ENCODE assay signal across 8 cellular contexts in genomic region chr4:15396157-15396800, GRCh38. TPM values are rescaled to one million over a fixed set of nuclear protein-coding genes. Genes with fewer than 3 reads are reported as not detected.
DNase-seq lines count a peak whose midpoint lies in the region; ATAC-seq and TF ChIP-seq lines count a peak whose summit lies in the region.

No MANE protein-coding gene starts in this region.

- H3K9me2 ChIP-seq in OCI-LY1 (ENCODE audit: low read depth, low read length), result no peaks in the 10 kb centered on the region

- H3K4me1 Mint-ChIP-seq in activated T-cell treated with anti-CD3 and anti-CD28 coated beads, Interleukin-2, amount 50 U/mL, for 4 hours (ENCODE audit: low read depth), result peaks cover 27% of the 10 kb centered on the region

- no peaks in the 10 kb centered on the region for H3K9me3 Mint-ChIP-seq in activated T-cell treated with anti-CD3 and anti-CD28 coated beads, Interleukin-2, amount 50 U/mL, for 4 hours

- TF ChIP-seq CTCF in OCI-LY1 (IDR thresholded peaks at IDR 0.05; ENCODE audit: low read length) (peak; percentile 61), foreskin keratinocyte (conservative IDR thresholded peaks at IDR 0.05) (peak; percentile 74)

- no peaks in the 10 kb centered on the region for H3K9me3 ChIP-seq in OCI-LY1 (ENCODE audit: low read length)

- no peaks in the 10 kb centered on the region for H3K79me2 ChIP-seq in OCI-LY1 (ENCODE audit: insufficient read depth, low read length)

- H3K27ac ChIP-seq in OCI-LY1 (ENCODE audit: low read depth, low read length, poor library complexity, severe bottlenecking) (no peak overlapping the region), foreskin keratinocyte (no peak overlapping the region)

- no peaks in the 10 kb centered on the region for H4K20me1 ChIP-seq in OCI-LY1 (ENCODE audit: insufficient read depth, low read length)

- no peak overlapping the region for H3K4me2 ChIP-seq in OCI-LY1 (ENCODE audit: low read length)

- no peaks in the 10 kb centered on the region for H3K36me3 ChIP-seq in OCI-LY1 (ENCODE audit: insufficient read depth, low read length)

- no peak overlapping the region for H2AFZ ChIP-seq in OCI-LY1 (ENCODE audit: low read length)

- H3K27me3 Mint-ChIP-seq in activated T-cell treated with anti-CD3 and anti-CD28 coated beads, Interleukin-2, amount 50 U/mL, for 4 hours (ENCODE audit: low read depth), result no peaks in the 10 kb centered on the region

- DNase-seq in COR-L47 (lab: John Stamatoyannopoulos, UW) (peak; percentile 35), foreskin keratinocyte (peak in 1 of 2 donors; percentile 31), renal cortical epithelial cell (ENCODE audit: low read depth) (peak; percentile 51)
- peak; percentile 37 for DNase-seq in activated T-cell treated with anti-CD3 and anti-CD28 coated beads, Interleukin-2, amount 50 U/mL, for 4 hours

- no peak overlapping the region for H3K9ac ChIP-seq in OCI-LY1 (ENCODE audit: low read length)

- H3F3A ChIP-seq in OCI-LY1 (ENCODE audit: insufficient read depth, low read length), result no peaks in the 10 kb centered on the region

- no peaks in the 10 kb centered on the region for H3K36me3 Mint-ChIP-seq in activated T-cell treated with anti-CD3 and anti-CD28 coated beads, Interleukin-2, amount 50 U/mL, for 4 hours (ENCODE audit: insufficient read depth)

- H3K27me3 ChIP-seq in OCI-LY1 (ENCODE audit: insufficient read depth, low read length) (no peaks in the 10 kb centered on the region), foreskin keratinocyte (peaks cover 7% of the 10 kb centered on the region)

- H3K4me1 ChIP-seq in OCI-LY1 (ENCODE audit: insufficient read depth, low read length, severe bottlenecking) (peaks cover 8% of the 10 kb centered on the region), foreskin keratinocyte (peaks cover 32% of the 10 kb centered on the region)

- no peak overlapping the region for H3K4me3 ChIP-seq in OCI-LY1 (ENCODE audit: low read depth, low read length, poor library complexity, severe bottlenecking)

- no peak overlapping the region for H3K4me3 Mint-ChIP-seq in activated T-cell treated with anti-CD3 and anti-CD28 coated beads, Interleukin-2, amount 50 U/mL, for 4 hours

- ATAC-seq in GM19328 (IDR thresholded peaks at IDR 0.05; ENCODE audit: unreplicated experiment), result peak; percentile 79
- ATAC-seq in HG03280 (IDR thresholded peaks at IDR 0.05; ENCODE audit: unreplicated experiment), result peak; percentile 67
- ATAC-seq in activated T-cell treated with anti-CD3 and anti-CD28 coated beads, Interleukin-2, amount 50 U/mL, for 4 hours, result peak; percentile 70 to 80
- peak; percentile 57 for ATAC-seq in foreskin keratinocyte
- ATAC-seq in HG03045 (IDR thresholded peaks at IDR 0.05; ENCODE audit: unreplicated experiment), result no peak

RNA-seq across cellular contexts. Expression of gene C1QTNF7, which starts 31.6 kb away (rescaled TPM):
- not detected for total RNA-seq in activated T-cell treated with anti-CD3 and anti-CD28 coated beads, Interleukin-2, amount 50 U/mL, for 4 hours
- total RNA-seq in foreskin keratinocyte (not detected in 2 replicates), renal cortical epithelial cell (not detected in 2 replicates)
- not detected in 2 replicates for polyA plus RNA-seq in foreskin keratinocyte
